ENCODE assay signal across 7 cellular contexts in the genomic region with DNA sequence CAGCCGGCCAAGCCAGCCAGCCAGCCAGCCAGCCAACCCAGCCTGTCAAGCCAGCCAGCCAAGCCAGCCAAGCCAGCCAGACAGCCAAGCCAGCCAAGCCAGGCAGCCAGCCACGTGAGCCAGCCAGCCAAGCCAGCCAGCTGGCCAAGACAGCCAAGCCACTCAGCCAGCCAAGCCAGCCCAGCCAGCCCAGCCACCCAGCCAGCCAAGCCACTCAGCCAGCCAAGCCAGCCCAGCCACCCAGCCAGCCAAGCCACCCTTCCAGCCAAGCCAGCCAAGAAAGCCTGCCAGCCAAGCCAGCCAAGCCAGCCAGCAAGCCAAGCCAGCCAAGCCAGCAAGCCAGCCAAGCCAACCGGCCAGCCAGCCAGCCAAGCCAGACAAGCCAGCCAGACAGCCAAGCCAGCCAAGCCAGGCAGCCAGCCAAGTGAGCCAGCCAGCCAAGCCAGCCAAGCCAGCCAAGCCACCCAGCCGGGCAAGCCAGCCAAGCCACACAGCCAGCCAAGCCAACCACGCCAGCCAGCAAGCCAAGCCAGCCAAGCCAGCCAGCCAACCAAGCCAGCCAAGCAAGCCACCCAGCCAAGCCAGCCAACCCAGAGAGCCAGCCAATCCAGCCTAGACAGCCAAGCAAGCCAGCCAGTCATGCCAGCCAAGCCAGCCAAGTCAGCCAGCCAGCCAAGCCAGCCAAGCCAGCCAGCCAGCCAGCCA.
A peak's percentile ranks its signal among the peaks of the same experiment; 100 is the strongest.
DNase-seq lines count a peak whose midpoint lies in the region; ATAC-seq and TF ChIP-seq lines count a peak whose summit lies in the region.

No MANE protein-coding gene starts in this region.

- H3K9me2 ChIP-seq in MM.1S (replicated peaks; ENCODE audit: insufficient read depth, low read length), result no peaks in the 10 kb centered on the region

- H3K9me3 ChIP-seq in MM.1S (replicated peaks; ENCODE audit: insufficient read depth, low read length) (no peaks in the 10 kb centered on the region), tibial artery (peaks cover 0 to 39% (median 39%) of the 10 kb centered on the region in 3 donors)

- TF ChIP-seq CTCF in MM.1S (IDR thresholded peaks at IDR 0.05; ENCODE audit: low read length) (no peak), tibial artery (IDR thresholded peaks at IDR 0.05) (no peak)

- no peak overlapping the region for H3K4me2 ChIP-seq in MM.1S (ENCODE audit: low read depth, low read length)

- H3K27ac ChIP-seq in MM.1S (ENCODE audit: low read length) (no peak overlapping the region), tibial artery (no peak overlapping the region)

- H3K4me1 ChIP-seq in MM.1S (ENCODE audit: low read length) (no peaks in the 10 kb centered on the region), tibial artery (no peaks in the 10 kb centered on the region)

- H4K20me1 ChIP-seq in MM.1S (ENCODE audit: insufficient read depth, low read length), result no peaks in the 10 kb centered on the region

- H3K27me3 ChIP-seq in MM.1S (replicated peaks; ENCODE audit: insufficient read depth, low read length), result no peaks in the 10 kb centered on the region
- H3K27me3 ChIP-seq in tibial artery, result no peaks in the 10 kb centered on the region

- no peaks in the 10 kb centered on the region for H3F3A ChIP-seq in MM.1S (ENCODE audit: insufficient read depth, low read length)

- H3K79me2 ChIP-seq in MM.1S (ENCODE audit: low read length), result no peaks in the 10 kb centered on the region

- H3K36me3 ChIP-seq in MM.1S (replicated peaks; ENCODE audit: insufficient read depth, low read length) (no peaks in the 10 kb centered on the region), tibial artery (no peaks in the 10 kb centered on the region)

- H3K4me3 ChIP-seq in MM.1S (ENCODE audit: low read length), result no peak overlapping the region
- no peak overlapping the region for H3K4me3 ChIP-seq in tibial artery

- peak; percentile 6 for DNase-seq in MM.1S
- peak; percentile 59 for DNase-seq in activated naive CD4-positive, alpha-beta T cell treated with anti-CD3 and anti-CD28 coated beads, Interleukin-2, amount 50 U/mL, for 16 hours
- DNase-seq in iPS-NIHi7 (ENCODE audit: extremely low spot score), result peak; percentile 6
- peak; percentile 56 to 88 for DNase-seq in tibial artery
- no peak for DNase-seq in NCI-H187 (lab: John Stamatoyannopoulos, UW)
- no peak for DNase-seq in NCI-H1048 (lab: John Stamatoyannopoulos, UW)

- H2AFZ ChIP-seq in MM.1S (ENCODE audit: low read length), result no peak overlapping the region

- ATAC-seq in HG02870 (IDR thresholded peaks at IDR 0.05; ENCODE audit: unreplicated experiment), result no peak

- H3K9ac ChIP-seq in MM.1S (ENCODE audit: low read length), result no peak overlapping the region

- intact Hi-C loops in tibial artery (cut with DNase I; ENCODE audit: low total_unique reads), result loop anchor here (10.0 kb wide), 1 partner anchor 63 kb away; no protein-coding TSS in a partner anchor

Comparison
In these comparisons a context has a peak if more than half of its experiments do, and no peak if none do; other contexts are left out.
1. DNase-seq: peak in MM.1S (single experiment), activated naive CD4-positive, alpha-beta T cell treated with anti-CD3 and anti-CD28 coated beads, Interleukin-2, amount 50 U/mL, for 16 hours (single experiment), iPS-NIHi7 (single experiment) and tibial artery (2 of 2); none in NCI-H187 (0 of 2) and NCI-H1048 (single experiment).